1 cellular context compared by ENCODE assay signal in the genomic region with DNA sequence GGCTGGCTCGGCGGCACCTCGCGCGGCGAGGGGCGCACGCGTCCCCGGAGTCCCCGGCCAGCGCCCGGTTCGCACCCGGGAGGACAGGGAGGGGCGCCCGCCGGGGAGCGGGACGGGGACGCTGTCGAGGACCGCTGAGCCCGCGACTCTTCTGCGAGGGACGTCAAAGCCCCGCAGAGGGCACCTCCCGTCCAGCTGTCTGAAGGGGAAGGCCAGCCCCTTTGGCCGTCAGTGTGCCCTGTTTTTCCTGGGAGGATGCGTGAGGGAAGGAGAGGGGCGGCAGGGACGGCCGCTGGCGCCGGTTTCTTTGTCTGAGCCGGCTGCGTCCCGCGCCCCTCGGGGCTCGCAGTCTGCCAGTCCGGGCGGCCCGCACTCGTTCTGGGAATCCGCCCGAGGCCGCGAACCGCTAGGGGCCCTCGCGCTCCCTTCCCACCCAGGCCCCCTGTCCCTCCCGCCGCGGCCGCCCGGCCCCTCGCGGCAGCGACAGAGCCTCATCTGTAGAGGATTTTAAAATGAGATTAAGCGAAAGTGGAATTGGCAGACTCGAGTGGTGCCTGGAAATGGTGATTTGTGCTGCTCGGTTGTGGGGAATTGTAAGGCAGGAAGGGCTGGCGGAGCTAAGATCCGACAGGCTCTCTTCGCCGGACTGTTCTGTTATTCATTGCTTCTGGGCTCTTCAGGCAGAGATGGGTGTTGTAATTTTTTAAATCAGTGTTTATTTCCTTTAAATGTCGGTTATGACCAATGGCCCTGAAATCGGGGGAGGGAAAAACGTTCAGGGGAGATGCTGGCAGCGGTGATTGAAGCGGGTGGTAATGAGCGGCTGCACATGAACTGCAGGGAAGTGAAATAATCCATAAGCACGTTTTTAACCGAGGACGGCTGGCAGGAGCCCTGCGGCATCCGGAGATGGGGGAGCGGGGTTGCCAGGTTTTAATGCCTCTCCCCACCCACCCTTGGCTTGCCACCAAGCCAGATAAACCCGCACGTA.
TF ChIP-seq lines count a peak whose summit lies in the region.

No MANE protein-coding gene starts in this region.

TF ChIP-seq in HepG2, 621 proteins besides CTCF, POLR2A, EP300 and RAD21 (continued from another document and continues in another):
- TF ChIP-seq, protein P1, sequence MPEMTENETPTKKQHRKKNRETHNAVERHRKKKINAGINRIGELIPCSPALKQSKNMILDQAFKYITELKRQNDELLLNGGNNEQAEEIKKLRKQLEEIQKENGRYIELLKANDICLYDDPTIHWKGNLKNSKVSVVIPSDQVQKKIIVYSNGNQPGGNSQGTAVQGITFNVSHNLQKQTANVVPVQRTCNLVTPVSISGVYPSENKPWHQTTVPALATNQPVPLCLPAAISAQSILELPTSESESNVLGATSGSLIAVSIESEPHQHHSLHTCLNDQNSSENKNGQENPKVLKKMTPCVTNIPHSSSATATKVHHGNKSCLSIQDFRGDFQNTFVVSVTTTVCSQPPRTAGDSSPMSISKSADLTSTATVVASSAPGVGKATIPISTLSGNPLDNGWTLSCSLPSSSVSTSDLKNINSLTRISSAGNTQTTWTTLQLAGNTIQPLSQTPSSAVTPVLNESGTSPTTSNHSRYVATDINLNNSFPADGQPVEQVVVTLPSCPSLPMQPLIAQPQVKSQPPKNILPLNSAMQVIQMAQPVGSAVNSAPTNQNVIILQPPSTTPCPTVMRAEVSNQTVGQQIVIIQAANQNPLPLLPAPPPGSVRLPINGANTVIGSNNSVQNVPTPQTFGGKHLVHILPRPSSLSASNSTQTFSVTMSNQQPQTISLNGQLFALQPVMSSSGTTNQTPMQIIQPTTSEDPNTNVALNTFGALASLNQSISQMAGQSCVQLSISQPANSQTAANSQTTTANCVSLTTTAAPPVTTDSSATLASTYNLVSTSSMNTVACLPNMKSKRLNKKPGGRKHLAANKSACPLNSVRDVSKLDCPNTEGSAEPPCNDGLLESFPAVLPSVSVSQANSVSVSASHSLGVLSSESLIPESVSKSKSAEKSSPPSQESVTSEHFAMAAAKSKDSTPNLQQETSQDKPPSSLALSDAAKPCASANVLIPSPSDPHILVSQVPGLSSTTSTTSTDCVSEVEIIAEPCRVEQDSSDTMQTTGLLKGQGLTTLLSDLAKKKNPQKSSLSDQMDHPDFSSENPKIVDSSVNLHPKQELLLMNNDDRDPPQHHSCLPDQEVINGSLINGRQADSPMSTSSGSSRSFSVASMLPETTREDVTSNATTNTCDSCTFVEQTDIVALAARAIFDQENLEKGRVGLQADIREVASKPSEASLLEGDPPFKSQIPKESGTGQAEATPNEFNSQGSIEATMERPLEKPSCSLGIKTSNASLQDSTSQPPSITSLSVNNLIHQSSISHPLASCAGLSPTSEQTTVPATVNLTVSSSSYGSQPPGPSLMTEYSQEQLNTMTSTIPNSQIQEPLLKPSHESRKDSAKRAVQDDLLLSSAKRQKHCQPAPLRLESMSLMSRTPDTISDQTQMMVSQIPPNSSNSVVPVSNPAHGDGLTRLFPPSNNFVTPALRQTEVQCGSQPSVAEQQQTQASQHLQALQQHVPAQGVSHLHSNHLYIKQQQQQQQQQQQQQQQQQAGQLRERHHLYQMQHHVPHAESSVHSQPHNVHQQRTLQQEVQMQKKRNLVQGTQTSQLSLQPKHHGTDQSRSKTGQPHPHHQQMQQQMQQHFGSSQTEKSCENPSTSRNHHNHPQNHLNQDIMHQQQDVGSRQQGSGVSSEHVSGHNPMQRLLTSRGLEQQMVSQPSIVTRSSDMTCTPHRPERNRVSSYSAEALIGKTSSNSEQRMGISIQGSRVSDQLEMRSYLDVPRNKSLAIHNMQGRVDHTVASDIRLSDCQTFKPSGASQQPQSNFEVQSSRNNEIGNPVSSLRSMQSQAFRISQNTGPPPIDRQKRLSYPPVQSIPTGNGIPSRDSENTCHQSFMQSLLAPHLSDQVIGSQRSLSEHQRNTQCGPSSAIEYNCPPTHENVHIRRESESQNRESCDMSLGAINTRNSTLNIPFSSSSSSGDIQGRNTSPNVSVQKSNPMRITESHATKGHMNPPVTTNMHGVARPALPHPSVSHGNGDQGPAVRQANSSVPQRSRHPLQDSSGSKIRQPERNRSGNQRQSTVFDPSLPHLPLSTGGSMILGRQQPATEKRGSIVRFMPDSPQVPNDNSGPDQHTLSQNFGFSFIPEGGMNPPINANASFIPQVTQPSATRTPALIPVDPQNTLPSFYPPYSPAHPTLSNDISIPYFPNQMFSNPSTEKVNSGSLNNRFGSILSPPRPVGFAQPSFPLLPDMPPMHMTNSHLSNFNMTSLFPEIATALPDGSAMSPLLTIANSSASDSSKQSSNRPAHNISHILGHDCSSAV (CRISPR knock-in tag; IDR thresholded peaks at IDR 0.05; ENCODE audit: borderline replicate concordance), result no peak
- TF ChIP-seq HIVEP1 (CRISPR knock-in tag; IDR thresholded peaks at IDR 0.05) (no peak), ZFX (CRISPR knock-in tag; IDR thresholded peaks at IDR 0.05; ENCODE audit: low read depth) (peak; percentile 51), GLI4 (CRISPR knock-in tag; IDR thresholded peaks at IDR 0.05; ENCODE audit: borderline replicate concordance) (0 out of 2 replicates have a peak, but pooled peaks have one; percentile 12), ZNF234 (CRISPR knock-in tag; conservative IDR thresholded peaks at IDR 0.05) (0 out of 2 replicates have a peak, but pooled peaks have one; percentile 62), SRSF9 (IDR thresholded peaks at IDR 0.05; ENCODE audit: borderline replicate concordance, insufficient read depth, low read depth, low read length, poor library complexity, severe bottlenecking) (no peak), ZNF350 (CRISPR knock-in tag; IDR thresholded peaks at IDR 0.05; ENCODE audit: borderline replicate concordance, low read depth) (peak; percentile 18; the same call in 1 of the 2 replicates), ZNF747 (CRISPR knock-in tag; IDR thresholded peaks at IDR 0.05; ENCODE audit: borderline replicate concordance) (no peak), KDM3A (CRISPR knock-in tag; IDR thresholded peaks at IDR 0.05; ENCODE audit: low read depth) (no peak), JUN (CRISPR knock-in tag; IDR thresholded peaks at IDR 0.05) (no peak), HDAC2 (CRISPR knock-in tag; IDR thresholded peaks at IDR 0.05) (no peak), CEBPB (IDR thresholded peaks at IDR 0.05; ENCODE audit: borderline replicate concordance, low read depth, low read length) (no peak), ZNF230 (CRISPR knock-in tag; IDR thresholded peaks at IDR 0.05) (no peak), MEIS1 (CRISPR knock-in tag; IDR thresholded peaks at IDR 0.05; ENCODE audit: borderline replicate concordance) (no peak), SKI (IDR thresholded peaks at IDR 0.05; ENCODE audit: partially characterized antibody) (peak; percentile 63), SRF (IDR thresholded peaks at IDR 0.05; ENCODE audit: low read depth, low read length) (no peak), ZNF629 (CRISPR knock-in tag; conservative IDR thresholded peaks at IDR 0.05) (no peak)
- TF ChIP-seq, protein P2, sequence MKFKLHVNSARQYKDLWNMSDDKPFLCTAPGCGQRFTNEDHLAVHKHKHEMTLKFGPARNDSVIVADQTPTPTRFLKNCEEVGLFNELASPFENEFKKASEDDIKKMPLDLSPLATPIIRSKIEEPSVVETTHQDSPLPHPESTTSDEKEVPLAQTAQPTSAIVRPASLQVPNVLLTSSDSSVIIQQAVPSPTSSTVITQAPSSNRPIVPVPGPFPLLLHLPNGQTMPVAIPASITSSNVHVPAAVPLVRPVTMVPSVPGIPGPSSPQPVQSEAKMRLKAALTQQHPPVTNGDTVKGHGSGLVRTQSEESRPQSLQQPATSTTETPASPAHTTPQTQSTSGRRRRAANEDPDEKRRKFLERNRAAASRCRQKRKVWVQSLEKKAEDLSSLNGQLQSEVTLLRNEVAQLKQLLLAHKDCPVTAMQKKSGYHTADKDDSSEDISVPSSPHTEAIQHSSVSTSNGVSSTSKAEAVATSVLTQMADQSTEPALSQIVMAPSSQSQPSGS (CRISPR knock-in tag; IDR thresholded peaks at IDR 0.05), result no peak
- TF ChIP-seq, protein P3, sequence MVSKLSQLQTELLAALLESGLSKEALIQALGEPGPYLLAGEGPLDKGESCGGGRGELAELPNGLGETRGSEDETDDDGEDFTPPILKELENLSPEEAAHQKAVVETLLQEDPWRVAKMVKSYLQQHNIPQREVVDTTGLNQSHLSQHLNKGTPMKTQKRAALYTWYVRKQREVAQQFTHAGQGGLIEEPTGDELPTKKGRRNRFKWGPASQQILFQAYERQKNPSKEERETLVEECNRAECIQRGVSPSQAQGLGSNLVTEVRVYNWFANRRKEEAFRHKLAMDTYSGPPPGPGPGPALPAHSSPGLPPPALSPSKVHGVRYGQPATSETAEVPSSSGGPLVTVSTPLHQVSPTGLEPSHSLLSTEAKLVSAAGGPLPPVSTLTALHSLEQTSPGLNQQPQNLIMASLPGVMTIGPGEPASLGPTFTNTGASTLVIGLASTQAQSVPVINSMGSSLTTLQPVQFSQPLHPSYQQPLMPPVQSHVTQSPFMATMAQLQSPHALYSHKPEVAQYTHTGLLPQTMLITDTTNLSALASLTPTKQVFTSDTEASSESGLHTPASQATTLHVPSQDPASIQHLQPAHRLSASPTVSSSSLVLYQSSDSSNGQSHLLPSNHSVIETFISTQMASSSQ (IDR thresholded peaks at IDR 0.05; ENCODE audit: low read depth), result no peak
- TF ChIP-seq, protein P3 (CRISPR knock-in tag; IDR thresholded peaks at IDR 0.05; ENCODE audit: borderline replicate concordance), result no peak
- TF ChIP-seq, protein P4, sequence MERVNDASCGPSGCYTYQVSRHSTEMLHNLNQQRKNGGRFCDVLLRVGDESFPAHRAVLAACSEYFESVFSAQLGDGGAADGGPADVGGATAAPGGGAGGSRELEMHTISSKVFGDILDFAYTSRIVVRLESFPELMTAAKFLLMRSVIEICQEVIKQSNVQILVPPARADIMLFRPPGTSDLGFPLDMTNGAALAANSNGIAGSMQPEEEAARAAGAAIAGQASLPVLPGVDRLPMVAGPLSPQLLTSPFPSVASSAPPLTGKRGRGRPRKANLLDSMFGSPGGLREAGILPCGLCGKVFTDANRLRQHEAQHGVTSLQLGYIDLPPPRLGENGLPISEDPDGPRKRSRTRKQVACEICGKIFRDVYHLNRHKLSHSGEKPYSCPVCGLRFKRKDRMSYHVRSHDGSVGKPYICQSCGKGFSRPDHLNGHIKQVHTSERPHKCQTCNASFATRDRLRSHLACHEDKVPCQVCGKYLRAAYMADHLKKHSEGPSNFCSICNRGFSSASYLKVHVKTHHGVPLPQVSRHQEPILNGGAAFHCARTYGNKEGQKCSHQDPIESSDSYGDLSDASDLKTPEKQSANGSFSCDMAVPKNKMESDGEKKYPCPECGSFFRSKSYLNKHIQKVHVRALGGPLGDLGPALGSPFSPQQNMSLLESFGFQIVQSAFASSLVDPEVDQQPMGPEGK (CRISPR knock-in tag; IDR thresholded peaks at IDR 0.05), result peak; percentile 52; the same call in 1 of the 2 replicates
- TF ChIP-seq, protein P5, sequence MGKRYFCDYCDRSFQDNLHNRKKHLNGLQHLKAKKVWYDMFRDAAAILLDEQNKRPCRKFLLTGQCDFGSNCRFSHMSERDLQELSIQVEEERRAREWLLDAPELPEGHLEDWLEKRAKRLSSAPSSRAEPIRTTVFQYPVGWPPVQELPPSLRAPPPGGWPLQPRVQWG (CRISPR knock-in tag; IDR thresholded peaks at IDR 0.05; ENCODE audit: borderline replicate concordance, low read depth), result no peak
- TF ChIP-seq, protein P6, sequence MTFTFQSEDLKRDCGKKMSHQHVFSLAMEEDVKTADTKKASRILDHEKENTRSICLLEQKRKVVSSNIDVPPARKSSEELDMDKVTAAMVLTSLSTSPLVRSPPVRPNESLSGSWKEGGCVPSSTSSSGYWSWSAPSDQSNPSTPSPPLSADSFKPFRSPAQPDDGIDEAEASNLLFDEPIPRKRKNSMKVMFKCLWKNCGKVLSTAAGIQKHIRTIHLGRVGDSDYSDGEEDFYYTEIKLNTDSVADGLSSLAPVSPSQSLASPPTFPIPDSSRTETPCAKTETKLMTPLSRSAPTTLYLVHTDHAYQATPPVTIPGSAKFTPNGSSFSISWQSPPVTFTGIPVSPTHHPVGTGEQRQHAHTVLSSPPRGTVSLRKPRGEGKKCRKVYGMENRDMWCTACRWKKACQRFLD (CRISPR knock-in tag; IDR thresholded peaks at IDR 0.05; ENCODE audit: borderline replicate concordance), result no peak
- TF ChIP-seq, protein P7, sequence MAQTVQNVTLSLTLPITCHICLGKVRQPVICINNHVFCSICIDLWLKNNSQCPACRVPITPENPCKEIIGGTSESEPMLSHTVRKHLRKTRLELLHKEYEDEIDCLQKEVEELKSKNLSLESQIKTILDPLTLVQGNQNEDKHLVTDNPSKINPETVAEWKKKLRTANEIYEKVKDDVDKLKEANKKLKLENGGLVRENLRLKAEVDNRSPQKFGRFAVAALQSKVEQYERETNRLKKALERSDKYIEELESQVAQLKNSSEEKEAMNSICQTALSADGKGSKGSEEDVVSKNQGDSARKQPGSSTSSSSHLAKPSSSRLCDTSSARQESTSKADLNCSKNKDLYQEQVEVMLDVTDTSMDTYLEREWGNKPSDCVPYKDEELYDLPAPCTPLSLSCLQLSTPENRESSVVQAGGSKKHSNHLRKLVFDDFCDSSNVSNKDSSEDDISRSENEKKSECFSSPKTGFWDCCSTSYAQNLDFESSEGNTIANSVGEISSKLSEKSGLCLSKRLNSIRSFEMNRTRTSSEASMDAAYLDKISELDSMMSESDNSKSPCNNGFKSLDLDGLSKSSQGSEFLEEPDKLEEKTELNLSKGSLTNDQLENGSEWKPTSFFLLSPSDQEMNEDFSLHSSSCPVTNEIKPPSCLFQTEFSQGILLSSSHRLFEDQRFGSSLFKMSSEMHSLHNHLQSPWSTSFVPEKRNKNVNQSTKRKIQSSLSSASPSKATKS (CRISPR knock-in tag; IDR thresholded peaks at IDR 0.05), result no peak
- TF ChIP-seq, protein P8, sequence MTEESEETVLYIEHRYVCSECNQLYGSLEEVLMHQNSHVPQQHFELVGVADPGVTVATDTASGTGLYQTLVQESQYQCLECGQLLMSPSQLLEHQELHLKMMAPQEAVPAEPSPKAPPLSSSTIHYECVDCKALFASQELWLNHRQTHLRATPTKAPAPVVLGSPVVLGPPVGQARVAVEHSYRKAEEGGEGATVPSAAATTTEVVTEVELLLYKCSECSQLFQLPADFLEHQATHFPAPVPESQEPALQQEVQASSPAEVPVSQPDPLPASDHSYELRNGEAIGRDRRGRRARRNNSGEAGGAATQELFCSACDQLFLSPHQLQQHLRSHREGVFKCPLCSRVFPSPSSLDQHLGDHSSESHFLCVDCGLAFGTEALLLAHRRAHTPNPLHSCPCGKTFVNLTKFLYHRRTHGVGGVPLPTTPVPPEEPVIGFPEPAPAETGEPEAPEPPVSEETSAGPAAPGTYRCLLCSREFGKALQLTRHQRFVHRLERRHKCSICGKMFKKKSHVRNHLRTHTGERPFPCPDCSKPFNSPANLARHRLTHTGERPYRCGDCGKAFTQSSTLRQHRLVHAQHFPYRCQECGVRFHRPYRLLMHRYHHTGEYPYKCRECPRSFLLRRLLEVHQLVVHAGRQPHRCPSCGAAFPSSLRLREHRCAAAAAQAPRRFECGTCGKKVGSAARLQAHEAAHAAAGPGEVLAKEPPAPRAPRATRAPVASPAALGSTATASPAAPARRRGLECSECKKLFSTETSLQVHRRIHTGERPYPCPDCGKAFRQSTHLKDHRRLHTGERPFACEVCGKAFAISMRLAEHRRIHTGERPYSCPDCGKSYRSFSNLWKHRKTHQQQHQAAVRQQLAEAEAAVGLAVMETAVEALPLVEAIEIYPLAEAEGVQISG (CRISPR knock-in tag; IDR thresholded peaks at IDR 0.05), result peak; percentile 43; the same call in 1 of the 2 replicates
